9 cellular contexts compared by ENCODE assay signal in the genomic region with DNA sequence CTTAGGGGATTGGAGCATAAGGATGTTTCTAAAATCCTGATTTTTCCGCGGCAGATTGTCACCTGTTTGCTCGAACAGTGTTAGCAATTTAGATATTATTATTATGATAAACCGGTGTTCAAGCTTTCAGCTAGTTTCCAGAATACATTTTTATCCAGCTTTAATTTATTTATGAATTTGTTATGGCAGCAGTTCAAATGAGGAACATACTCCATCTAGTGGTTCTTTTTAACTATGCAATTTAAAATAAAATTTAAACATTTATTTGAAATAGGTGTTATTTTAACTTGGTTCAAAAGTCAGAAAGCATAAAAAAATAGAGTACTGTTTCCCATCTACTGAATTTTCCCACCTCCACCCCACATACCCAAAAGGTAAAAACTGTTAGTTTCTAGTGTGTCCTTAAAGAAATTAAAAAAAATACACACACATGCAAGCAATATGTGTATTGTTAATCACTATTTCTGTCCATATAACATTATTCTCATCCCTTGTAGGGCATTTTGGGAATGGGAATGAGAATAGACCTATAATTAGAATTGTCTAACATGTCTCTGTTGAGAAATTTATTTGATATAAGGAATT. TPM values are rescaled to one million over a fixed set of nuclear protein-coding genes. Genes with fewer than 3 reads are reported as not detected.
A peak's percentile ranks its signal among the peaks of the same experiment; 100 is the strongest.
DNase-seq lines count a peak whose midpoint lies in the region; ATAC-seq and TF ChIP-seq lines count a peak whose summit lies in the region.
"Had no signal": no experiment of that assay in that cellular context is flagged by ENCODE, and none has a peak within 500 bp of the region (broad histone marks: within the 10 kb centered on the region; RNA-seq: fewer than 3 reads in every experiment).

No MANE protein-coding gene starts in this region.

- H3K27ac Mint-ChIP-seq in Calu3 (ENCODE audit: unreplicated experiment) (no peak overlapping the region), nephron (no peak overlapping the region)

- H3K4me1 Mint-ChIP-seq in Calu3 (ENCODE audit: low read depth, unreplicated experiment) (no peaks in the 10 kb centered on the region), nephron (no peaks in the 10 kb centered on the region)

- intact Hi-C loops in Calu3 (cut with micrococcal nuclease; ENCODE audit: unreplicated experiment), result loop anchor here (5.0 kb wide), 2 partner anchors 78 to 98 kb away; a partner anchor contains a TSS
- intact Hi-C loops in mammary epithelial cell (cut with micrococcal nuclease), result loop anchor here (1.0 kb wide), 1 partner anchor 77 kb away; a partner anchor contains a TSS

- WGBS in mammary epithelial cell (ENCODE audit: low coverage, missing lambda C conversion rate), result 53% methylated on average over 4 of the region's 4 CpGs

- no peak overlapping the region for H3K27ac ChIP-seq in mammary epithelial cell (ENCODE audit: insufficient read depth, low read depth, low read length)

- CTCF ChIA-PET in Calu3 (lab: Charles Lee), result interaction anchor here (0.6 to 1.1 kb wide), 5 partner anchors 76 to 98 kb away, joined by 3 to 4 read pairs (median 3); a partner anchor contains a TSS
- CTCF ChIA-PET in mammary epithelial cell (lab: Charles Lee; ENCODE audit: low non-redundant PET), result interaction anchor here (0.5 to 0.6 kb wide), 4 partner anchors 17 to 112 kb away, joined by 3 to 13 read pairs (median 4); no protein-coding TSS in a partner anchor

- ATAC-seq in HG03025 (IDR thresholded peaks at IDR 0.05; ENCODE audit: low FRiP score, unreplicated experiment), result no peak
- ATAC-seq in GM18907 (IDR thresholded peaks at IDR 0.05; ENCODE audit: unreplicated experiment), result no peak

- no peaks in the 10 kb centered on the region for H3K27me3 ChIP-seq in mammary epithelial cell (ENCODE audit: insufficient read depth, low read length)

- H3K79me2 ChIP-seq in mammary epithelial cell (ENCODE audit: insufficient read depth, low read length), result no peaks in the 10 kb centered on the region

- H3K4me3 ChIP-seq in mammary epithelial cell (replicated peaks in 1 of 3; ENCODE audit: insufficient read depth in 1 of 3, low read depth in 2 of 3, low read length in 3 of 3), result no peak overlapping the region

- H2AFZ ChIP-seq in mammary epithelial cell (ENCODE audit: low read depth, low read length), result no peak overlapping the region

- TF ChIP-seq CTCF in Calu3 (IDR thresholded peaks at IDR 0.05; ENCODE audit: unreplicated experiment), result peak; percentile 32
- peak; percentile 37 to 43 for TF ChIP-seq CTCF in mammary epithelial cell (conservative IDR thresholded peaks at IDR 0.05 in 1 of 2, IDR thresholded peaks at IDR 0.05 in 1 of 2; ENCODE audit: extremely low read depth in 1 of 2, insufficient read depth in 1 of 2, low read depth in 1 of 2, low read length in 2 of 2)
- TF ChIP-seq CTCF in nephron (IDR thresholded peaks at IDR 0.05; ENCODE audit: unreplicated experiment in 3 of 3), result peak; percentile 54 to 66 (median 62)

- no peaks in the 10 kb centered on the region for H3K4me1 ChIP-seq in mammary epithelial cell (ENCODE audit: insufficient read depth, low read length)

- peaks cover 2% of the 10 kb centered on the region for H3K9me3 ChIP-seq in mammary epithelial cell (replicated peaks; ENCODE audit: insufficient read depth, low read length)

- in situ Hi-C loops in mammary epithelial cell (cut with MboI; ENCODE audit: low sequenced_read_pairs in 2 of 2), result no loop called here

- dilution Hi-C loops in mammary epithelial cell (cut with HindIII; ENCODE audit: low sequenced_read_pairs), result no loop called here

- H3K9me3 Mint-ChIP-seq in Calu3 (ENCODE audit: low read depth, unreplicated experiment), result peaks cover 3% of the 10 kb centered on the region
- peaks cover 18% of the 10 kb centered on the region for H3K9me3 Mint-ChIP-seq in nephron

- no peak overlapping the region for H3K4me2 ChIP-seq in mammary epithelial cell (ENCODE audit: insufficient read depth, low read depth, low read length)

- H4K20me1 ChIP-seq in mammary epithelial cell (ENCODE audit: insufficient read depth, low read length), result no peaks in the 10 kb centered on the region

- peaks cover 32% of the 10 kb centered on the region for H3K27me3 Mint-ChIP-seq in Calu3 (ENCODE audit: unreplicated experiment)
- no peaks in the 10 kb centered on the region for H3K27me3 Mint-ChIP-seq in nephron (ENCODE audit: low read depth)

- H3K36me3 Mint-ChIP-seq in Calu3 (ENCODE audit: insufficient read depth, unreplicated experiment) (no peaks in the 10 kb centered on the region), nephron (ENCODE audit: low read depth) (no peaks in the 10 kb centered on the region)

- no peaks in the 10 kb centered on the region for H3K36me3 ChIP-seq in mammary epithelial cell (ENCODE audit: insufficient read depth, low read length)

- BruUV-seq in Calu3 (replicated peaks; lab: Mats Ljungman, UMichigan), result no TSS peak
- no TSS peak for BruUV-seq in mammary epithelial cell (replicated peaks; lab: Mats Ljungman, UMichigan)

- no peak overlapping the region for H3K4me3 Mint-ChIP-seq in Calu3 (ENCODE audit: low read depth, unreplicated experiment)
- H3K4me3 Mint-ChIP-seq in nephron, result no peak overlapping the region

- no peak overlapping the region for H3K9ac ChIP-seq in mammary epithelial cell (ENCODE audit: insufficient read depth, low read length)

- no peak for DNase-seq in Calu3
- peak; percentile 8 for DNase-seq in KG1 (lab: John Stamatoyannopoulos, UW)
- DNase-seq in mammary epithelial cell, result no peak
- DNase-seq in stimulated activated CD8-positive, alpha-beta memory T cell treated with anti-CD3 and anti-CD28 coated beads, Interleukin-4, amount 100 ng/mL, for 48 hours, result no peak
- DNase-seq in COLO668 (lab: John Stamatoyannopoulos, UW; ENCODE audit: unreplicated experiment), result no peak

RNA-seq across cellular contexts. Expression of a gene that starts 23.2 kb away (rescaled TPM):
- 2.4 and 2.7 TPM in 2 replicates for total RNA-seq in Calu3 (2022)
- 1 to 10 TPM in 1 of 2 donors, not detected in 1; 1.0 TPM for total RNA-seq in mammary epithelial cell
- 0.96 TPM for polyA plus RNA-seq in mammary epithelial cell
- not detected for polyA minus RNA-seq in mammary epithelial cell
- total RNA-seq: myocyte had no signal
